Comparison of ENCODE assay signal across 24 cellular contexts in genomic region chr5:169721771-169722170, GRCh38.
DNase-seq lines count a peak whose midpoint lies in the region; ATAC-seq, FAIRE-seq and TF ChIP-seq lines count a peak whose summit lies in the region.
"Had no signal": no experiment of that assay in that cellular context is flagged by ENCODE, and none has a peak within 500 bp of the region (broad histone marks: within the 10 kb centered on the region; RNA-seq: fewer than 3 reads in every experiment).

No MANE protein-coding gene starts in this region.

- H3K79me2 ChIP-seq in Loucy (ENCODE audit: insufficient read depth, low read length), result peaks cover 3% of the 10 kb centered on the region; the same call in 1 of the 2 replicates
- H3K79me2 ChIP-seq in K562 (ENCODE audit: control insufficient read depth, insufficient read depth, low read length), result no peaks in the 10 kb centered on the region
- no peaks in the 10 kb centered on the region for H3K79me2 ChIP-seq in smooth muscle cell (ENCODE audit: low read depth)

- no peak for DNase-seq in K562 (ENCODE audit: extremely low read depth in 1 of 4, low spot score in 3 of 4)
- no peak for DNase-seq in retinal pigment epithelial cell (ENCODE audit: low read depth)
- no peak for DNase-seq in GM20000 (ENCODE audit: low spot score)
- DNase-seq in foreskin fibroblast, result no peak
- DNase-seq in smooth muscle cell (lab: John Stamatoyannopoulos, UW; ENCODE audit: unreplicated experiment), result no peak
- DNase-seq: activated CD4-positive, alpha-beta T cell treated with anti-CD3 and anti-CD28 coated beads for 36 hours; activated gamma-delta T cell treated with Interleukin-2 at 50 U/mL for 16 hours; activated T-cell treated with anti-CD3 and anti-CD28 coated beads, Interleukin-2, amount 50 U/mL, for 24 hours; CD8-positive, alpha-beta T cell; colonic mucosa; H7; kidney glomerular epithelial cell; NCI-H1417; NCI-H446; right lobe of liver; stimulated activated CD4-positive, alpha-beta T cell treated with anti-CD3 and anti-CD28 coated beads, Interleukin-15, amount 100 ng/mL, for 24 hours; stimulated activated naive CD8-positive, alpha-beta T cell treated with anti-CD3 and anti-CD28 coated beads, Interleukin-15, amount 100 ng/mL, for 72 hours; T-helper 17 cell; tibial artery had no signal

- intact Hi-C loops in K562 (cut with micrococcal nuclease), result no loop called here

- 39% methylated on average over 2 of the region's 2 CpGs for WGBS in K562 (ENCODE audit: insufficient coverage, low coverage, missing lambda C conversion rate)
- 93% methylated on average over 2 of the region's 2 CpGs for WGBS in smooth muscle cell (ENCODE audit: low lambda C conversion rate)

- H3K9me3 ChIP-seq in Loucy (ENCODE audit: insufficient read depth, low read depth, low read length) (no peaks in the 10 kb centered on the region), K562 (replicated peaks; ENCODE audit: control insufficient read depth, insufficient read depth, low read depth, low read length) (no peaks in the 10 kb centered on the region), smooth muscle cell (replicated peaks; ENCODE audit: low read depth) (no peaks in the 10 kb centered on the region)
- H3K9me3 ChIP-seq: colonic mucosa, right lobe of liver, SJSA1, tibial artery had no signal

- H3K9ac ChIP-seq in Loucy (ENCODE audit: low read depth, low read length, poor library complexity, severe bottlenecking) (no peak overlapping the region), K562 (ENCODE audit: insufficient read depth in 1 of 2, low read depth in 2 of 2, low read length in 2 of 2) (no peak overlapping the region), smooth muscle cell (ENCODE audit: low read depth) (no peak overlapping the region)

- no peaks in the 10 kb centered on the region for H3K9me1 ChIP-seq in K562 (ENCODE audit: control insufficient read depth, insufficient read depth, low read length)

- H2AFZ ChIP-seq in Loucy (ENCODE audit: low read length) (no peak overlapping the region), K562 (ENCODE audit: low read depth, low read length) (no peak overlapping the region), smooth muscle cell (ENCODE audit: low read depth) (no peak overlapping the region)

- in situ Hi-C loops in K562 (cut with MboI), result no loop called here

- no peak overlapping the region for H3K4me2 ChIP-seq in Loucy (ENCODE audit: low read depth, low read length, poor library complexity, severe bottlenecking)
- no peak overlapping the region for H3K4me2 ChIP-seq in K562 (ENCODE audit: insufficient read depth, low read length)
- no peak overlapping the region for H3K4me2 ChIP-seq in smooth muscle cell

- H4K20me1 ChIP-seq in Loucy (ENCODE audit: insufficient read depth, low read length, poor library complexity, severe bottlenecking) (no peaks in the 10 kb centered on the region), K562 (replicated peaks; ENCODE audit: control insufficient read depth, insufficient read depth, low read length) (no peaks in the 10 kb centered on the region), smooth muscle cell (ENCODE audit: low read depth) (no peaks in the 10 kb centered on the region)

- POLR2A ChIA-PET in K562 (lab: Yijun Ruan, JAX), result interaction anchor here (0.7 to 1.3 kb wide), 2 partner anchors 9 to 106 kb away, joined by 3 read pairs; no protein-coding TSS in a partner anchor

- no peak for FAIRE-seq in K562 (lab: Jason Lieb, UNC)
- FAIRE-seq: RCC 7860 had no signal

- ATAC-seq in K562, result no peak
- ATAC-seq: activated CD4-positive, alpha-beta T cell treated with anti-CD3 and anti-CD28 coated beads for 36 hours; CD8-positive, alpha-beta T cell; right lobe of liver; stimulated activated naive CD8-positive, alpha-beta T cell treated with anti-CD3 and anti-CD28 coated beads, Interleukin-15, amount 100 ng/mL, for 72 hours; T-helper 17 cell had no signal

- no peaks in the 10 kb centered on the region for H3K4me1 ChIP-seq in Loucy (ENCODE audit: insufficient read depth, low read length, poor library complexity, severe bottlenecking)
- H3K4me1 ChIP-seq in K562 (replicated peaks in 1 of 2; ENCODE audit: control insufficient read depth in 2 of 2, insufficient read depth in 2 of 2, low read length in 2 of 2), result no peaks in the 10 kb centered on the region
- H3K4me1 ChIP-seq in smooth muscle cell (ENCODE audit: low read depth), result no peaks in the 10 kb centered on the region
- H3K4me1 ChIP-seq: colonic mucosa, right lobe of liver, tibial artery had no signal

- H3F3A ChIP-seq in Loucy (ENCODE audit: low read depth) (no peaks in the 10 kb centered on the region), smooth muscle cell (ENCODE audit: low read depth) (no peaks in the 10 kb centered on the region)

- no peak for TF ChIP-seq POLR2A in K562 (conservative IDR thresholded peaks at IDR 0.05)

- H3K9me2 ChIP-seq in Loucy (replicated peaks; ENCODE audit: low read depth, low read length), result no peaks in the 10 kb centered on the region

- H3K36me3 ChIP-seq in Loucy (ENCODE audit: insufficient read depth, low read length) (peaks cover 55% of the 10 kb centered on the region; the same call in 1 of the 2 replicates), K562 (ENCODE audit: control insufficient read depth, insufficient read depth, low read length) (0 out of 3 replicates have a peak, but pooled peaks cover 4% of the 10 kb centered on the region), smooth muscle cell (ENCODE audit: low read depth) (no peaks in the 10 kb centered on the region)
- H3K36me3 ChIP-seq: colonic mucosa, right lobe of liver, SJSA1, tibial artery had no signal

- H3K27me3 ChIP-seq in Loucy (ENCODE audit: insufficient read depth, low read length, poor library complexity, severe bottlenecking) (no peaks in the 10 kb centered on the region), K562 (ENCODE audit: control insufficient read depth in 2 of 2, insufficient read depth in 2 of 2, low read length in 2 of 2) (no peaks in the 10 kb centered on the region), smooth muscle cell (ENCODE audit: low read depth) (peaks cover 4% of the 10 kb centered on the region)
- H3K27me3 ChIP-seq: colonic mucosa, right lobe of liver, SJSA1, tibial artery had no signal

- CTCF ChIA-PET in K562 (lab: Yijun Ruan, JAX; ENCODE audit: low intra/inter-chr PET ratio), result no interaction called here

- TF ChIP-seq RAD21 in K562 (CRISPR knock-in tag; conservative IDR thresholded peaks at IDR 0.05 in 1 of 2, IDR thresholded peaks at IDR 0.05 in 1 of 2), result no peak; a peak in 1 of 4 replicates

- peak; percentile 27 for TF ChIP-seq CTCF in GM12873 (IDR thresholded peaks at IDR 0.05; ENCODE audit: insufficient read depth, low read depth, low read length, missing control alignments)
- TF ChIP-seq CTCF in Loucy (conservative IDR thresholded peaks at IDR 0.05; ENCODE audit: low read length), result peak; percentile 30; the same call in 1 of the 2 replicates
- peak in 2 of 3 experiments; percentile 32 to 36; a peak in 3 of 6 replicates for TF ChIP-seq CTCF in K562 (IDR thresholded peaks at IDR 0.05 in 2 of 3, conservative IDR thresholded peaks at IDR 0.05 in 1 of 3; ENCODE audit: insufficient read depth in 2 of 3, low read depth in 1 of 3, low read length in 3 of 3)
- peak; percentile 4 for TF ChIP-seq CTCF in retinal pigment epithelial cell (conservative IDR thresholded peaks at IDR 0.05; ENCODE audit: low read depth, low read length)
- no peak for TF ChIP-seq CTCF in GM20000 (IDR thresholded peaks at IDR 0.05; ENCODE audit: extremely low read depth, missing control alignments)
- TF ChIP-seq CTCF in foreskin fibroblast (IDR thresholded peaks at IDR 0.05; ENCODE audit: low read depth, low read length), result no peak
- no peak for TF ChIP-seq CTCF in smooth muscle cell (IDR thresholded peaks at IDR 0.05; ENCODE audit: borderline replicate concordance, insufficient read depth, poor library complexity, severe bottlenecking)

- H3K4me3 ChIP-seq in Loucy (ENCODE audit: low read length, poor library complexity, severe bottlenecking) (no peak overlapping the region), K562 (no peak overlapping the region), retinal pigment epithelial cell (ENCODE audit: low read length) (no peak overlapping the region), foreskin fibroblast (ENCODE audit: low read depth in 1 of 2, low read length in 2 of 2) (no peak overlapping the region), smooth muscle cell (no peak overlapping the region)
- H3K4me3 ChIP-seq: colonic mucosa, lung, right lobe of liver, SJSA1, tibial artery had no signal

- no peak for TF ChIP-seq EP300 in K562 (IDR thresholded peaks at IDR 0.05; ENCODE audit: low read length)

- no TSS peak for BruUV-seq in K562 (replicated peaks; lab: Mats Ljungman, UMichigan)

- H3K27ac ChIP-seq in K562 (ENCODE audit: extremely low read depth, low read depth, low read length), result no peak overlapping the region
- H3K27ac ChIP-seq in smooth muscle cell (ENCODE audit: low read depth), result no peak overlapping the region
- H3K27ac ChIP-seq: colonic mucosa, right lobe of liver, SJSA1, tibial artery had no signal

TF ChIP-seq in K562, 482 proteins besides CTCF, POLR2A, EP300 and RAD21 (continues in another document):
- TF ChIP-seq CBX5 (IDR thresholded peaks at IDR 0.05; ENCODE audit: borderline replicate concordance, low read depth) (peak; percentile 67; the same call in 1 of the 2 replicates), ZNF785 (CRISPR knock-in tag; IDR thresholded peaks at IDR 0.05) (peak; percentile 83), ZNF668 (CRISPR knock-in tag; IDR thresholded peaks at IDR 0.05) (no peak), TARDBP (IDR thresholded peaks at IDR 0.05) (no peak), ESRRB (CRISPR knock-in tag; IDR thresholded peaks at IDR 0.05; ENCODE audit: borderline replicate concordance) (no peak), CBX1 (IDR thresholded peaks at IDR 0.05; ENCODE audit: low read depth) (peak; percentile 76; the same call in 1 of the 2 replicates), MIER1 (IDR thresholded peaks at IDR 0.05; ENCODE audit: low read depth) (no peak), LEF1 (IDR thresholded peaks at IDR 0.05) (no peak), TRIM28 (IDR thresholded peaks at IDR 0.05) (peak; percentile 69; the same call in 1 of the 2 replicates), TRIM24 (IDR thresholded peaks at IDR 0.05) (0 out of 4 replicates have a peak, but pooled peaks of 1 of the 2 experiments have one; percentile 16), BHLHE40 (IDR thresholded peaks at IDR 0.05; ENCODE audit: low read length) (peak; percentile 28; the same call in 1 of the 2 replicates), CBX3 (IDR thresholded peaks at IDR 0.05; ENCODE audit: borderline replicate concordance in 1 of 2, low read length in 2 of 2) (peak in 1 of 2 experiments; percentile 69; a peak in 1 of 3 replicates), KLF13 (tag; IDR thresholded peaks at IDR 0.05; ENCODE audit: borderline replicate concordance, low read depth) (no peak), HEY1 (CRISPR knock-in tag; IDR thresholded peaks at IDR 0.05; ENCODE audit: borderline replicate concordance) (no peak), E2F3 (CRISPR knock-in tag; IDR thresholded peaks at IDR 0.05) (no peak)

Comparison
In these comparisons a context has a peak if more than half of its experiments do, and no peak if none do; other contexts are left out.
1. CTCF ChIP-seq: peak in GM12873 (single experiment), Loucy (single experiment), K562 (2 of 3) and retinal pigment epithelial cell (single experiment); none in GM20000 (single experiment), foreskin fibroblast (single experiment) and smooth muscle cell (single experiment).